ENCODE assay signal across 22 cellular contexts in genomic region chr20:23391707-23392310, GRCh38. TPM values are rescaled to one million over a fixed set of nuclear protein-coding genes. Genes with fewer than 3 reads are reported as not detected.
"Had no signal": no experiment of that assay in that cellular context is flagged by ENCODE, and none has a peak within 500 bp of the region (broad histone marks: within the 10 kb centered on the region; RNA-seq: fewer than 3 reads in every experiment).

No MANE protein-coding gene starts in this region.

- H3K36me3 ChIP-seq: uterus had no signal

- H3K27me3 Mint-ChIP-seq: activated B cell treated with CpG ODN at 0.5 μM for 24 hours; activated CD4-positive, alpha-beta T cell treated with anti-CD3 and anti-CD28 coated beads, Interleukin-2, amount 10 ng/mL, durations not matched to agents 7 days and 5 days; naive thymus-derived CD8-positive, alpha-beta T cell had no signal

- H3K27ac ChIP-seq: adrenal gland, hepatocyte, thyroid gland, uterus had no signal

- ATAC-seq: gastrocnemius medialis; left cardiac atrium; mucosa of descending colon; naive thymus-derived CD8-positive, alpha-beta T cell; right cardiac atrium had no signal

- H3K4me1 Mint-ChIP-seq: immature natural killer cell had no signal

- H3K4me3 ChIP-seq: adrenal gland, gastrocnemius medialis, hepatocyte, lung, mucosa of descending colon, thyroid gland, uterus had no signal

- H3K4me1 ChIP-seq: thyroid gland, uterus had no signal

- H3K9me3 Mint-ChIP-seq: activated B cell treated with CpG ODN at 0.5 μM for 24 hours; activated CD4-positive, alpha-beta T cell treated with anti-CD3 and anti-CD28 coated beads, Interleukin-2, amount 10 ng/mL, durations not matched to agents 7 days and 5 days; immature natural killer cell; naive thymus-derived CD8-positive, alpha-beta T cell had no signal

- H3K27me3 ChIP-seq: adrenal gland, gastrocnemius medialis, hepatocyte, thyroid gland, uterus had no signal

- H3K27ac Mint-ChIP-seq: activated B cell treated with CpG ODN at 0.5 μM for 24 hours; activated CD4-positive, alpha-beta T cell treated with anti-CD3 and anti-CD28 coated beads, Interleukin-2, amount 10 ng/mL, durations not matched to agents 7 days and 5 days had no signal

- H3K4me3 Mint-ChIP-seq: activated B cell treated with CpG ODN at 0.5 μM for 24 hours; activated CD4-positive, alpha-beta T cell treated with anti-CD3 and anti-CD28 coated beads, Interleukin-2, amount 10 ng/mL, durations not matched to agents 7 days and 5 days; immature natural killer cell; naive thymus-derived CD8-positive, alpha-beta T cell had no signal

- H3K9me3 ChIP-seq: adrenal gland, gastrocnemius medialis, mucosa of descending colon, thyroid gland, uterus had no signal

- DNase-seq: activated B cell treated with CpG ODN at 0.5 μM for 24 hours; activated CD4-positive, alpha-beta T cell treated with anti-CD3 and anti-CD28 coated beads, Interleukin-2, amount 10 ng/mL, durations not matched to agents 7 days and 5 days; activated naive CD4-positive, alpha-beta T cell treated with anti-CD3 and anti-CD28 coated beads, Interleukin-2, amount 50 U/mL, for 16 hours; activated T-cell treated with anti-CD3 and anti-CD28 coated beads, Interleukin-2, amount 50 U/mL, for 1 hour; adrenal gland; caudate nucleus; cortex of kidney; effector CD8-positive, alpha-beta T cell; gastrocnemius medialis; immature natural killer cell; left cardiac atrium; mucosa of descending colon; naive thymus-derived CD8-positive, alpha-beta T cell; nucleus accumbens; right cardiac atrium; small intestine; thyroid gland; uterus had no signal

RNA-seq across cellular contexts. Expression of gene CSTL1, which starts 47.7 kb away (rescaled TPM):
- total RNA-seq: activated B cell treated with CpG ODN at 0.5 μM for 24 hours; activated CD4-positive, alpha-beta T cell treated with anti-CD3 and anti-CD28 coated beads, Interleukin-2, amount 10 ng/mL, durations not matched to agents 7 days and 5 days; adrenal gland; fibroblast of lung; gastrocnemius medialis; hepatocyte; left cardiac atrium; lung; mucosa of descending colon; naive thymus-derived CD8-positive, alpha-beta T cell; posterior vena cava; right cardiac atrium; thyroid gland; uterus had no signal
- polyA plus RNA-seq: adrenal gland; fibroblast of lung; hepatocyte; immature natural killer cell; lung; naive thymus-derived CD8-positive, alpha-beta T cell; right cardiac atrium; small intestine had no signal
